Comparison of ENCODE assay signal across 21 cellular contexts in the genomic region with DNA sequence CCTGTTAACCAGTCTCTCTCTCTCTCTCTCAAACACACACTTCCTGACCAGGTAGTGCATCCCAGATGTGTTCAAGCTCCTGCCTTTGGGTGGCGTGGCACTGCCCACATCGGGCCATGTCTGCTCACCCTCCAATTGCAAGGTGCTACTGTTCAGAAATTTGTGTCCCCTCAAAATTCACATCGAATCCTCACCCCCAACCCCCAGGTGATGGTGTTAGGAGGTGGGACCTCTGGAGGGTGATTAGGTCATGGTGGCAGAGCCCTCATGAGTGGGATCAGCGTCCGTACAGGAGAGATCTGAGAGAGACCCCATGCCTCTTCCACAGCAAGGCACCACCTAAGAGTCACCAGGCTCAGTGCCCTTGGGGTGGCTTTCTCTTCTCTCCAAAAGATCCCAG. TPM values are rescaled to one million over a fixed set of nuclear protein-coding genes. Genes with fewer than 3 reads are reported as not detected.
DNase-seq lines count a peak whose midpoint lies in the region; ATAC-seq lines count a peak whose summit lies in the region.
"Had no signal": no experiment of that assay in that cellular context is flagged by ENCODE, and none has a peak within 500 bp of the region (broad histone marks: within the 10 kb centered on the region; RNA-seq: fewer than 3 reads in every experiment).

No MANE protein-coding gene starts in this region.

- no peaks in the 10 kb centered on the region for H3K9me3 ChIP-seq in skeletal muscle tissue (ENCODE audit: control insufficient read depth in 3 of 3, low read length in 3 of 3)

- no peaks in the 10 kb centered on the region for H3K4me1 Mint-ChIP-seq in activated CD4-positive, alpha-beta T cell treated with anti-CD3 and anti-CD28 coated beads, Interleukin-2, amount 10 ng/mL, durations not matched to agents 7 days and 5 days
- no peaks in the 10 kb centered on the region for H3K4me1 Mint-ChIP-seq in activated naive CD8-positive, alpha-beta T cell treated with anti-CD3 and anti-CD28 coated beads, Interleukin-2, amount 10 ng/mL, durations not matched to agents 7 days and 5 days
- H3K4me1 Mint-ChIP-seq in activated naive CD8-positive, alpha-beta T cell treated with anti-CD3 and anti-CD28 coated beads, Interleukin-2, amount 50 U/mL, for 24 hours, result peaks cover 2% of the 10 kb centered on the region
- H3K4me1 Mint-ChIP-seq: CD14-positive monocyte had no signal

- H3K36me3 ChIP-seq in skeletal muscle tissue (ENCODE audit: control insufficient read depth in 3 of 3, insufficient read depth in 3 of 3, low read length in 3 of 3), result peaks cover 35 to 46% (median 37%) of the 10 kb centered on the region in 3 donors

- peaks cover 21% of the 10 kb centered on the region for H3K36me3 Mint-ChIP-seq in activated CD4-positive, alpha-beta T cell treated with anti-CD3 and anti-CD28 coated beads, Interleukin-2, amount 10 ng/mL, durations not matched to agents 7 days and 5 days (ENCODE audit: low read depth)
- peaks cover 1% of the 10 kb centered on the region for H3K36me3 Mint-ChIP-seq in activated naive CD8-positive, alpha-beta T cell treated with anti-CD3 and anti-CD28 coated beads, Interleukin-2, amount 10 ng/mL, durations not matched to agents 7 days and 5 days
- H3K36me3 Mint-ChIP-seq in activated naive CD8-positive, alpha-beta T cell treated with anti-CD3 and anti-CD28 coated beads, Interleukin-2, amount 50 U/mL, for 24 hours (ENCODE audit: low read depth), result peaks cover 34% of the 10 kb centered on the region

- no peaks in the 10 kb centered on the region for H3K27me3 Mint-ChIP-seq in activated CD4-positive, alpha-beta T cell treated with anti-CD3 and anti-CD28 coated beads, Interleukin-2, amount 10 ng/mL, durations not matched to agents 7 days and 5 days
- no peaks in the 10 kb centered on the region for H3K27me3 Mint-ChIP-seq in activated naive CD8-positive, alpha-beta T cell treated with anti-CD3 and anti-CD28 coated beads, Interleukin-2, amount 10 ng/mL, durations not matched to agents 7 days and 5 days
- no peaks in the 10 kb centered on the region for H3K27me3 Mint-ChIP-seq in activated naive CD8-positive, alpha-beta T cell treated with anti-CD3 and anti-CD28 coated beads, Interleukin-2, amount 50 U/mL, for 24 hours

- no peak overlapping the region for H3K4me3 ChIP-seq in skeletal muscle tissue (ENCODE audit: low read length in 3 of 3)

- no peak overlapping the region for H3K4me3 Mint-ChIP-seq in activated CD4-positive, alpha-beta T cell treated with anti-CD3 and anti-CD28 coated beads, Interleukin-2, amount 10 ng/mL, durations not matched to agents 7 days and 5 days
- H3K4me3 Mint-ChIP-seq in activated naive CD8-positive, alpha-beta T cell treated with anti-CD3 and anti-CD28 coated beads, Interleukin-2, amount 10 ng/mL, durations not matched to agents 7 days and 5 days, result no peak overlapping the region
- no peak overlapping the region for H3K4me3 Mint-ChIP-seq in activated naive CD8-positive, alpha-beta T cell treated with anti-CD3 and anti-CD28 coated beads, Interleukin-2, amount 50 U/mL, for 24 hours
- H3K4me3 Mint-ChIP-seq: CD14-positive monocyte had no signal

- CTCF ChIA-PET in activated CD4-positive, alpha-beta T cell treated with anti-CD3 and anti-CD28 coated beads, Interleukin-2, amount 10 ng/mL, durations not matched to agents 7 days and 5 days (lab: Charles Lee), result no interaction called here

- peak overlapping the region; percentile 31 for H3K27ac Mint-ChIP-seq in activated CD4-positive, alpha-beta T cell treated with anti-CD3 and anti-CD28 coated beads, Interleukin-2, amount 10 ng/mL, durations not matched to agents 7 days and 5 days
- H3K27ac Mint-ChIP-seq in activated naive CD8-positive, alpha-beta T cell treated with anti-CD3 and anti-CD28 coated beads, Interleukin-2, amount 10 ng/mL, durations not matched to agents 7 days and 5 days, result no peak overlapping the region
- no peak overlapping the region for H3K27ac Mint-ChIP-seq in activated naive CD8-positive, alpha-beta T cell treated with anti-CD3 and anti-CD28 coated beads, Interleukin-2, amount 50 U/mL, for 24 hours

- peak overlapping the region; percentile 62 for H3K27ac ChIP-seq in skeletal muscle tissue (ENCODE audit: low read depth, low read length)

- POLR2A ChIA-PET in activated CD4-positive, alpha-beta T cell treated with anti-CD3 and anti-CD28 coated beads, Interleukin-2, amount 10 ng/mL, durations not matched to agents 7 days and 5 days (lab: Charles Lee), result no interaction called here
- POLR2A ChIA-PET in activated naive CD8-positive, alpha-beta T cell treated with anti-CD3 and anti-CD28 coated beads, Interleukin-2, amount 10 ng/mL, durations not matched to agents 7 days and 5 days (lab: Charles Lee), result interaction anchor here (0.6 kb wide), 1 partner anchor 248 kb away, joined by 3 read pairs; no protein-coding TSS in a partner anchor

- no peak overlapping the region for H3K9ac ChIP-seq in skeletal muscle tissue (ENCODE audit: low read depth in 1 of 3, low read length in 3 of 3)

- no peaks in the 10 kb centered on the region for H3K9me3 Mint-ChIP-seq in activated CD4-positive, alpha-beta T cell treated with anti-CD3 and anti-CD28 coated beads, Interleukin-2, amount 10 ng/mL, durations not matched to agents 7 days and 5 days
- no peaks in the 10 kb centered on the region for H3K9me3 Mint-ChIP-seq in activated naive CD8-positive, alpha-beta T cell treated with anti-CD3 and anti-CD28 coated beads, Interleukin-2, amount 10 ng/mL, durations not matched to agents 7 days and 5 days
- no peaks in the 10 kb centered on the region for H3K9me3 Mint-ChIP-seq in activated naive CD8-positive, alpha-beta T cell treated with anti-CD3 and anti-CD28 coated beads, Interleukin-2, amount 50 U/mL, for 24 hours

- H3K4me1 ChIP-seq in skeletal muscle tissue (ENCODE audit: control insufficient read depth in 3 of 3, insufficient read depth in 3 of 3, low read length in 3 of 3), result peaks cover 12 to 17% (median 15%) of the 10 kb centered on the region in 3 donors

- DNase-seq in activated CD4-positive, alpha-beta T cell treated with anti-CD3 and anti-CD28 coated beads, Interleukin-2, amount 10 ng/mL, durations not matched to agents 7 days and 5 days, result no peak
- DNase-seq in activated CD4-positive, alpha-beta T cell treated with anti-CD3 and anti-CD28 coated beads, Interleukin-2, amount 50 U/mL, for 1 hour, result no peak
- DNase-seq in activated naive CD8-positive, alpha-beta T cell treated with anti-CD3 and anti-CD28 coated beads, Interleukin-2, amount 10 ng/mL, durations not matched to agents 7 days and 5 days, result peak; percentile 15
- no peak for DNase-seq in activated naive CD8-positive, alpha-beta T cell treated with anti-CD3 and anti-CD28 coated beads, Interleukin-2, amount 50 U/mL, for 24 hours
- DNase-seq in activated gamma-delta T cell treated with Interleukin-2 at 50 U/mL for 16 hours (no peak), NCI-H2029 treated with DMSO at 0.1 percent for 48 hours (lab: John Stamatoyannopoulos, UW) (no peak), NAMALWA (ENCODE audit: low spot score) (no peak)
- DNase-seq: 8988T, DND-41, KBM-7, NCI-H1105 treated with DMSO at 0.1 percent for 48 hours, NCI-H1694 treated with DMSO at 0.1 percent for 48 hours, NCI-H2107, NCI-H510A, NCI-H774 had no signal

- no peak for ATAC-seq in activated naive CD8-positive, alpha-beta T cell treated with anti-CD3 and anti-CD28 coated beads, Interleukin-2, amount 10 ng/mL, durations not matched to agents 7 days and 5 days (ENCODE audit: low read depth)
- no peak for ATAC-seq in activated naive CD8-positive, alpha-beta T cell treated with anti-CD3 and anti-CD28 coated beads, Interleukin-2, amount 50 U/mL, for 24 hours
- ATAC-seq: HepG2 had no signal

- no peaks in the 10 kb centered on the region for H3K27me3 ChIP-seq in skeletal muscle tissue (ENCODE audit: control insufficient read depth in 3 of 3, insufficient read depth in 3 of 3, low read length in 3 of 3)

RNA-seq across cellular contexts. Expression of a gene that starts 8.8 kb away (rescaled TPM):
- 100 to 1,000 TPM in 1 of 2 experiments, 10 to 100 TPM in 1; 77.9 to 115 TPM for total RNA-seq in activated CD4-positive, alpha-beta T cell treated with anti-CD3 and anti-CD28 coated beads, Interleukin-2, amount 10 ng/mL, durations not matched to agents 7 days and 5 days
- total RNA-seq in activated naive CD8-positive, alpha-beta T cell treated with anti-CD3 and anti-CD28 coated beads, Interleukin-2, amount 10 ng/mL, durations not matched to agents 7 days and 5 days, result 10 to 100 TPM; 87.1 to 89.5 TPM
- total RNA-seq in skeletal muscle tissue, result 115 TPM

RNA-seq across cellular contexts. Expression of a gene that starts 13.1 kb away (rescaled TPM):
- total RNA-seq in activated CD4-positive, alpha-beta T cell treated with anti-CD3 and anti-CD28 coated beads, Interleukin-2, amount 10 ng/mL, durations not matched to agents 7 days and 5 days, result not detected
- not detected for total RNA-seq in activated naive CD8-positive, alpha-beta T cell treated with anti-CD3 and anti-CD28 coated beads, Interleukin-2, amount 10 ng/mL, durations not matched to agents 7 days and 5 days
- not detected for total RNA-seq in skeletal muscle tissue
- total RNA-seq: G401, H4, HepG2, OCI-LY7 had no signal
